In the genomic region with DNA sequence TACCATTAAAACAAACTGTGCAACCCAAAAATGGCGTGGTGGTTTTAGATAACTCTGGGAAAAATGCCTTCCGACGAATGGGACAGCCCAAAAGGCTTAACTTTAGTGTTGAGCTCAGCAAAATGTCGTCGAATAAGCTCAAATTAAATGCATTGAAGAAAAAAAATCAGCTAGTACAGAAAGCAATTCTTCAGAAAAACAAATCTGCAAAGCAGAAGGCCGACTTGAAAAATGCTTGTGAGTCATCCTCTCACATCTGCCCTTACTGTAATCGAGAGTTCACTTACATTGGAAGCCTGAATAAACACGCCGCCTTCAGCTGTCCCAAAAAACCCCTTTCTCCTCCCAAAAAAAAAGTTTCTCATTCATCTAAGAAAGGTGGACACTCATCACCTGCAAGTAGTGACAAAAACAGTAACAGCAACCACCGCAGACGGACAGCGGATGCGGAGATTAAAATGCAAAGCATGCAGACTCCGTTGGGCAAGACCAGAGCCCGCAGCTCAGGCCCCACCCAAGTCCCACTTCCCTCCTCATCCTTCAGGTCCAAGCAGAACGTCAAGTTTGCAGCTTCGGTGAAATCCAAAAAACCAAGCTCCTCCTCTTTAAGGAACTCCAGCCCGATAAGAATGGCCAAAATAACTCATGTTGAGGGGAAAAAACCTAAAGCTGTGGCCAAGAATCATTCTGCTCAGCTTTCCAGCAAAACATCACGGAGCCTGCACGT, we compare ENCODE assay signal across 10 cellular contexts.
DNase-seq lines count a peak whose midpoint lies in the region; ATAC-seq and TF ChIP-seq lines count a peak whose summit lies in the region.
"Had no signal": no experiment of that assay in that cellular context is flagged by ENCODE, and none has a peak within 500 bp of the region (broad histone marks: within the 10 kb centered on the region; RNA-seq: fewer than 3 reads in every experiment).

No MANE protein-coding gene starts in this region.

- peak overlapping the region; percentile 76 for H3K27ac Mint-ChIP-seq in activated T-cell treated with anti-CD3 and anti-CD28 coated beads, Interleukin-2, amount 50 U/mL, for 24 hours

- H3K4me1 Mint-ChIP-seq in activated T-cell treated with anti-CD3 and anti-CD28 coated beads, Interleukin-2, amount 50 U/mL, for 24 hours (ENCODE audit: low read depth) = peaks cover 67% of the 10 kb centered on the region

- TF ChIP-seq POLR2A in adrenal gland (IDR thresholded peaks at IDR 0.05) (no peak), suprapubic skin (IDR thresholded peaks at IDR 0.05) (no peak)

- no peak for DNase-seq in activated T-cell treated with anti-CD3 and anti-CD28 coated beads, Interleukin-2, amount 50 U/mL, for 24 hours
- DNase-seq in activated T-cell treated with anti-CD3 and anti-CD28 coated beads, Interleukin-2, amount 50 U/mL, for 1 hour = no peak
- peak in 5 of 7 donors; percentile 33 to 47 (median 44) for DNase-seq in adrenal gland
- DNase-seq in left cardiac atrium = no peak
- DNase-seq in suprapubic skin (ENCODE audit: low spot score in 2 of 2) = no peak
- DNase-seq in stimulated activated CD4-positive, alpha-beta T cell treated with anti-CD3 and anti-CD28 coated beads, Interleukin-4, amount 100 ng/mL, for 4 hours = no peak
- no peak for DNase-seq in DMS 273 treated with DMSO at 0.1 percent for 48 hours (lab: John Stamatoyannopoulos, UW)

- no peaks in the 10 kb centered on the region for H3K27me3 Mint-ChIP-seq in activated T-cell treated with anti-CD3 and anti-CD28 coated beads, Interleukin-2, amount 50 U/mL, for 24 hours

- 25 to 36% (median 33%) methylated on average over 20 of the region's 20 CpGs for WGBS in adrenal gland, 4 donors
- WGBS in suprapubic skin = 42% methylated on average over 20 of the region's 20 CpGs

- ATAC-seq in left cardiac atrium (peak; percentile 48 to 72), HG02938 (IDR thresholded peaks at IDR 0.05; ENCODE audit: unreplicated experiment) (no peak)

- intact Hi-C loops in adrenal gland (cut with DNase I) = no loop called here
- intact Hi-C loops in left cardiac atrium (cut with DNase I) = no loop called here

- peaks cover 0 to 20% of the 10 kb centered on the region in 2 donors for H3K36me3 ChIP-seq in adrenal gland (replicated peaks in 1 of 2)
- H3K36me3 ChIP-seq in suprapubic skin = peaks cover 57% of the 10 kb centered on the region

- H3K27me3 ChIP-seq in adrenal gland (no peaks in the 10 kb centered on the region), suprapubic skin (no peaks in the 10 kb centered on the region)
- H3K27me3 ChIP-seq: BLaER1, tibial nerve had no signal

- H3K4me1 ChIP-seq in adrenal gland (replicated peaks in 1 of 2) = peaks cover 45 to 48% of the 10 kb centered on the region in 2 donors
- peaks cover 42% of the 10 kb centered on the region for H3K4me1 ChIP-seq in suprapubic skin

- H3K9me3 ChIP-seq in adrenal gland (replicated peaks in 1 of 3) (no peaks in the 10 kb centered on the region), suprapubic skin (no peaks in the 10 kb centered on the region)
- H3K9me3 ChIP-seq: BLaER1, tibial nerve had no signal

- TF ChIP-seq CTCF in adrenal gland (IDR thresholded peaks at IDR 0.05) (no peak), suprapubic skin (IDR thresholded peaks at IDR 0.05) (no peak)

- H3K27ac ChIP-seq in adrenal gland = peak overlapping the region; percentile 16 to 72 (median 63)
- peak overlapping the region; percentile 35 for H3K27ac ChIP-seq in suprapubic skin
- H3K27ac ChIP-seq: BLaER1, tibial nerve had no signal

- H3K36me3 Mint-ChIP-seq in activated T-cell treated with anti-CD3 and anti-CD28 coated beads, Interleukin-2, amount 50 U/mL, for 24 hours (ENCODE audit: low read depth) = peaks cover 12% of the 10 kb centered on the region

- H3K4me3 Mint-ChIP-seq in activated T-cell treated with anti-CD3 and anti-CD28 coated beads, Interleukin-2, amount 50 U/mL, for 24 hours = no peak overlapping the region

- no peak for TF ChIP-seq EP300 in suprapubic skin (IDR thresholded peaks at IDR 0.05)

- H3K4me3 ChIP-seq in adrenal gland (peak overlapping the region in 1 of 4 donors; percentile 41), suprapubic skin (peak overlapping the region; percentile 21)
- H3K4me3 ChIP-seq: BLaER1 had no signal

- no peaks in the 10 kb centered on the region for H3K9me3 Mint-ChIP-seq in activated T-cell treated with anti-CD3 and anti-CD28 coated beads, Interleukin-2, amount 50 U/mL, for 24 hours

Comparison
In these comparisons a context has a peak if more than half of its experiments do, and no peak if none do; other contexts are left out.
1. DNase-seq: peak in adrenal gland (5 of 7); none in activated T-cell treated with anti-CD3 and anti-CD28 coated beads, Interleukin-2, amount 50 U/mL, for 24 hours (single experiment), activated T-cell treated with anti-CD3 and anti-CD28 coated beads, Interleukin-2, amount 50 U/mL, for 1 hour (single experiment), left cardiac atrium (single experiment), suprapubic skin (0 of 2), stimulated activated CD4-positive, alpha-beta T cell treated with anti-CD3 and anti-CD28 coated beads, Interleukin-4, amount 100 ng/mL, for 4 hours (0 of 2) and DMS 273 treated with DMSO at 0.1 percent for 48 hours (single experiment).